In the genomic region with DNA sequence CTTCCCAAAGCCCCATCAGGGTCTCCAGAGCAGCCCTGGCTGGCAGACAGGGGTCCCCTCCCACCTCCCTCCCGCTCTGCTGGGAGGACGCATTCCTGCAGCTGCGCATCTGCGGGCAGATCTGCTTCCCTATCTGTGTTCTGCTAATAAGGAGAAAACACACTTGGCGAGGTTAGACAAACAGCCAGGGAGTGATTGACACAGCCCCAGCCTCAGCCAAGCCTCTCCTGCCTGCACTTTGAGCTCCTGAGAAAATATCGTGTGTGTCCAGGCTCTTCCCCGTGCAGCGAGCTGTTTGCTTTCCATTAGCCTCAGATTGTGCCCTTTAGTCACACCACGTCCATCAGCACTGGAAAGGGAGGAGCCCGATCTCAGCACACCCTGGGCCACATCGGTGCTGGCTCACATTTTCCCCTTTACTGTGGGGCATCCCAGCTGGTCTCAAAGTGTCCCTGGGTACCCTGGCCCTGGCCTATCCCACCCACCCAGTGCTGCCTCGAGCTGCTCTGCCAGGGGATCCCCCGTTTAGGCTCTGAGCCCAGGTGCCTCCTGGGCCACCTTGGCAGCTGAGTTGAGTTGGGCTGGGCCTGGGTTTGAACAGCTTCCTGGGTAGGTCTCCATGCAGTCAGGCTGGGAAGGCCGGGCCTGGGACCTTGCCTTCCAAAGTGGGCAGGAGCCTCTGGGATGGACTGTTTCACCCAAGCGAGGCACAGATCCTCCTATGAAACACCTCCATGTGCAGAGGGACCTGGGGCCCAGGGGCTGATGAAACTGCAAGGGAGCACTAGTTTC, we compare ENCODE assay signal across 13 cellular contexts.
A peak's percentile ranks its signal among the peaks of the same experiment; 100 is the strongest.
DNase-seq lines count a peak whose midpoint lies in the region; ATAC-seq and TF ChIP-seq lines count a peak whose summit lies in the region.
"Had no signal": no experiment of that assay in that cellular context is flagged by ENCODE, and none has a peak within 500 bp of the region (broad histone marks: within the 10 kb centered on the region; RNA-seq: fewer than 3 reads in every experiment).

No MANE protein-coding gene starts in this region.

- no peak for TF ChIP-seq POLR2A in right lobe of liver (IDR thresholded peaks at IDR 0.05)

- no peaks in the 10 kb centered on the region for H3K4me1 Mint-ChIP-seq in stimulated activated effector memory CD8-positive, alpha-beta T cell treated with anti-CD3 and anti-CD28 coated beads, Interleukin-12 subunit alpha, Interleukin-12 subunit beta, amount 100 ng/mL, for 72 hours

- H3K4me1 ChIP-seq in heart right ventricle (no peaks in the 10 kb centered on the region), right lobe of liver (peaks cover 0 to 12% (median 0%) of the 10 kb centered on the region in 4 donors)
- H3K4me1 ChIP-seq: BE2C, parathyroid adenoma had no signal

- TF ChIP-seq CTCF in heart right ventricle (IDR thresholded peaks at IDR 0.05), result no peak
- no peak for TF ChIP-seq CTCF in right lobe of liver (IDR thresholded peaks at IDR 0.05)

- H3K27me3 ChIP-seq in heart right ventricle (peaks cover 0 to 11% (median 0%) of the 10 kb centered on the region in 7 donors), right lobe of liver (no peaks in the 10 kb centered on the region)
- H3K27me3 ChIP-seq: BE2C had no signal

- 62 to 63% methylated on average over 15 of the region's 15 CpGs for WGBS in heart right ventricle, 2 donors
- 31% methylated on average over 2 of the region's 15 CpGs for WGBS in right lobe of liver (ENCODE audit: insufficient coverage, low coverage, low lambda C conversion rate, missing lambda C conversion rate)

- H3K27ac ChIP-seq in heart right ventricle (no peak overlapping the region), right lobe of liver (peak overlapping the region in 1 of 3 donors; percentile 53)
- H3K27ac ChIP-seq: parathyroid adenoma had no signal

- H3K4me3 ChIP-seq in heart right ventricle (no peak overlapping the region), right lobe of liver (no peak overlapping the region)

- H3K27ac Mint-ChIP-seq in stimulated activated effector memory CD8-positive, alpha-beta T cell treated with anti-CD3 and anti-CD28 coated beads, Interleukin-12 subunit alpha, Interleukin-12 subunit beta, amount 100 ng/mL, for 72 hours, result no peak overlapping the region

- no peaks in the 10 kb centered on the region for H3K36me3 Mint-ChIP-seq in stimulated activated effector memory CD8-positive, alpha-beta T cell treated with anti-CD3 and anti-CD28 coated beads, Interleukin-12 subunit alpha, Interleukin-12 subunit beta, amount 100 ng/mL, for 72 hours

- H3K9me3 Mint-ChIP-seq in stimulated activated effector memory CD8-positive, alpha-beta T cell treated with anti-CD3 and anti-CD28 coated beads, Interleukin-12 subunit alpha, Interleukin-12 subunit beta, amount 100 ng/mL, for 72 hours, result peaks cover 2% of the 10 kb centered on the region

- no peak for ATAC-seq in Right ventricle myocardium superior (ENCODE audit: poor library complexity)
- no peak for ATAC-seq in heart right ventricle
- peak; percentile 94 to 99 (median 96) for ATAC-seq in right lobe of liver
- ATAC-seq in HG03432 (IDR thresholded peaks at IDR 0.05; ENCODE audit: unreplicated experiment), result no peak
- no peak for ATAC-seq in stimulated activated effector memory CD8-positive, alpha-beta T cell treated with anti-CD3 and anti-CD28 coated beads, Interleukin-12 subunit alpha, Interleukin-12 subunit beta, amount 100 ng/mL, for 72 hours

- peaks cover 0 to 17% (median 4%) of the 10 kb centered on the region in 11 donors for H3K9me3 ChIP-seq in heart right ventricle
- no peaks in the 10 kb centered on the region for H3K9me3 ChIP-seq in right lobe of liver
- H3K9me3 ChIP-seq: BE2C had no signal

- intact Hi-C loops in Right ventricle myocardium superior (cut with DNase I) (no loop called here), heart right ventricle (cut with DNase I) (no loop called here), right lobe of liver (cut with DNase I) (no loop called here)

- peak; percentile 22 for DNase-seq in Right ventricle myocardium superior
- no peak for DNase-seq in heart right ventricle
- peak; percentile 63 for DNase-seq in NCI-H774 (lab: John Stamatoyannopoulos, UW)
- peak; percentile 61 to 84 (median 82) for DNase-seq in right lobe of liver
- no peak for DNase-seq in NCI-H2081 treated with DMSO at 0.1 percent for 48 hours (lab: John Stamatoyannopoulos, UW)
- no peak for DNase-seq in stimulated activated effector memory CD8-positive, alpha-beta T cell treated with anti-CD3 and anti-CD28 coated beads, Interleukin-12 subunit alpha, Interleukin-12 subunit beta, amount 100 ng/mL, for 72 hours (ENCODE audit: low spot score in 2 of 2)
- no peak for DNase-seq in stimulated activated CD4-positive, alpha-beta T cell treated with anti-CD3 and anti-CD28 coated beads, Interleukin-4, amount 100 ng/mL, for 1 hour
- DNase-seq: activated CD4-positive, alpha-beta T cell treated with anti-CD3 and anti-CD28 coated beads, Interleukin-2, amount 50 U/mL, for 1 hour; BE2C; NCI-H226; T-helper 9 cell had no signal

- no peaks in the 10 kb centered on the region for H3K36me3 ChIP-seq in heart right ventricle
- H3K36me3 ChIP-seq in right lobe of liver, result no peaks in the 10 kb centered on the region
- H3K36me3 ChIP-seq: BE2C had no signal

- H3K4me3 Mint-ChIP-seq in stimulated activated effector memory CD8-positive, alpha-beta T cell treated with anti-CD3 and anti-CD28 coated beads, Interleukin-12 subunit alpha, Interleukin-12 subunit beta, amount 100 ng/mL, for 72 hours, result no peak overlapping the region

Comparison
In these comparisons a context has a peak if more than half of its experiments do, and no peak if none do; other contexts are left out.
1. DNase-seq: peak in Right ventricle myocardium superior (single experiment), NCI-H774 (single experiment) and right lobe of liver (3 of 3); none in heart right ventricle (0 of 2), NCI-H2081 treated with DMSO at 0.1 percent for 48 hours (single experiment), stimulated activated effector memory CD8-positive, alpha-beta T cell treated with anti-CD3 and anti-CD28 coated beads, Interleukin-12 subunit alpha, Interleukin-12 subunit beta, amount 100 ng/mL, for 72 hours (0 of 2) and stimulated activated CD4-positive, alpha-beta T cell treated with anti-CD3 and anti-CD28 coated beads, Interleukin-4, amount 100 ng/mL, for 1 hour (single experiment).
2. ATAC-seq: peak in right lobe of liver (4 of 4); none in Right ventricle myocardium superior (single experiment), heart right ventricle (0 of 8), HG03432 (single experiment) and stimulated activated effector memory CD8-positive, alpha-beta T cell treated with anti-CD3 and anti-CD28 coated beads, Interleukin-12 subunit alpha, Interleukin-12 subunit beta, amount 100 ng/mL, for 72 hours (single experiment).